In the genomic region with DNA sequence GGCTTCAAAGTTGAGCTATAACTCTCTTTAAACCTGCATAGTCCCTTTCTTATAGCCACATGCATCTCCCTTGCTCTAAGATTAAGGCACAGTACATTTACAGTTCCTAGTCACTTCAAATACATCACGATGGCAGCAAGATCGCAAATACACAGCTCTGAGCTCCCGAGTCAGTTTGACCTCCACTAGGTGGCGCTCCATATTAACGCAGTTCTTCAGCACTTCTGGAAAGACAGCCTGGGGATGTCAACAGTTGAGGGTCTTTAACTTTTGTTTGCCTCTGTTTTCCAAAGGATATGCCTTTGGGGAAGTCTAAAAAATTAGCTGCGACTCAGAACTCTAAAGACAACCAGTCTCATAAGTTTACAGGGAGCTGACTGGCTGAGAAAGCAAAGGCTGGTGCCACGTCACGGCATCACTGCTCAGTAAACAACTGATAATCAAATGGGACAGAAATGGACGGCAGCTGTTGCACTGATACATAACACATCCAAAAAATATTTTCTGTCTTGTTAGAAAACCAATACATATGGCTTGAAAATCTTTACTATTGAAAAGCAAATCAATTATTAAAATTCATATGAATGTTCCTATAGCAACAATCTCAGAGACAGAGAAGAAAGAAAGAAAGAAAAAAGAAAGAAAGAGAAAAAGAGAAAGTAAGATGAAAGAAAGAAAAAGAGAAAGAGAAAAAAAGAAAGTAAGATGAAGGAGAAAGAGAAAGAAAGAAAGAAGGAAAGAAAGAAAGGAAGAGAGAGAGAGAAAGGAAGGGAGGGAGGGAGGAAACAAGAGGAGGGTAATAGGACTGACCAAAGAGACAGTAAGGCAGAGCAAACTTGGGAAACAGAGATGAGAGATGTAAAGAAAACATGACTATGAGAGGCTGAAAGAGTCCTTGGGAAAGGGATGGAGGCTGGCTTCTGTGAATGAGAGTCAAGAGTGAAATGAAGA, we compare ENCODE assay signal across 1 cellular context.
TF ChIP-seq lines count a peak whose summit lies in the region.

No MANE protein-coding gene starts in this region.

TF ChIP-seq in SK-N-SH treated with all-trans-retinoic acid at 6 μM for 48 hours, 23 proteins besides CTCF, POLR2A, EP300 and RAD21 (continued from another document):
- TF ChIP-seq, protein P1, sequence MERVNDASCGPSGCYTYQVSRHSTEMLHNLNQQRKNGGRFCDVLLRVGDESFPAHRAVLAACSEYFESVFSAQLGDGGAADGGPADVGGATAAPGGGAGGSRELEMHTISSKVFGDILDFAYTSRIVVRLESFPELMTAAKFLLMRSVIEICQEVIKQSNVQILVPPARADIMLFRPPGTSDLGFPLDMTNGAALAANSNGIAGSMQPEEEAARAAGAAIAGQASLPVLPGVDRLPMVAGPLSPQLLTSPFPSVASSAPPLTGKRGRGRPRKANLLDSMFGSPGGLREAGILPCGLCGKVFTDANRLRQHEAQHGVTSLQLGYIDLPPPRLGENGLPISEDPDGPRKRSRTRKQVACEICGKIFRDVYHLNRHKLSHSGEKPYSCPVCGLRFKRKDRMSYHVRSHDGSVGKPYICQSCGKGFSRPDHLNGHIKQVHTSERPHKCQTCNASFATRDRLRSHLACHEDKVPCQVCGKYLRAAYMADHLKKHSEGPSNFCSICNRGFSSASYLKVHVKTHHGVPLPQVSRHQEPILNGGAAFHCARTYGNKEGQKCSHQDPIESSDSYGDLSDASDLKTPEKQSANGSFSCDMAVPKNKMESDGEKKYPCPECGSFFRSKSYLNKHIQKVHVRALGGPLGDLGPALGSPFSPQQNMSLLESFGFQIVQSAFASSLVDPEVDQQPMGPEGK (CRISPR knock-in tag; IDR thresholded peaks at IDR 0.05; ENCODE audit: borderline replicate concordance) = no peak
- TF ChIP-seq, protein P2, sequence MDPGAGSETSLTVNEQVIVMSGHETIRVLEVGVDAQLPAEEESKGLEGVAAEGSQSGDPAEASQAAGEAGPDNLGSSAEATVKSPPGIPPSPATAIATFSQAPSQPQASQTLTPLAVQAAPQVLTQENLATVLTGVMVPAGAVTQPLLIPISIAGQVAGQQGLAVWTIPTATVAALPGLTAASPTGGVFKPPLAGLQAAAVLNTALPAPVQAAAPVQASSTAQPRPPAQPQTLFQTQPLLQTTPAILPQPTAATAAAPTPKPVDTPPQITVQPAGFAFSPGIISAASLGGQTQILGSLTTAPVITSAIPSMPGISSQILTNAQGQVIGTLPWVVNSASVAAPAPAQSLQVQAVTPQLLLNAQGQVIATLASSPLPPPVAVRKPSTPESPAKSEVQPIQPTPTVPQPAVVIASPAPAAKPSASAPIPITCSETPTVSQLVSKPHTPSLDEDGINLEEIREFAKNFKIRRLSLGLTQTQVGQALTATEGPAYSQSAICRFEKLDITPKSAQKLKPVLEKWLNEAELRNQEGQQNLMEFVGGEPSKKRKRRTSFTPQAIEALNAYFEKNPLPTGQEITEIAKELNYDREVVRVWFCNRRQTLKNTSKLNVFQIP (CRISPR knock-in tag; IDR thresholded peaks at IDR 0.05; ENCODE audit: borderline replicate concordance, low read depth) = no peak
- TF ChIP-seq PPARA (CRISPR knock-in tag; IDR thresholded peaks at IDR 0.05; ENCODE audit: borderline replicate concordance) = no peak
- no peak for TF ChIP-seq ARNTL (CRISPR knock-in tag; IDR thresholded peaks at IDR 0.05; ENCODE audit: borderline replicate concordance, low read depth)
- no peak for TF ChIP-seq TOX (CRISPR knock-in tag; IDR thresholded peaks at IDR 0.05; ENCODE audit: borderline replicate concordance)
- no peak for TF ChIP-seq ESRRG (CRISPR knock-in tag; IDR thresholded peaks at IDR 0.05)
